Comparison of ENCODE assay signal across 1 cellular context in genomic region chr12:115437061-115437567, GRCh38.
A peak's percentile ranks its signal among the peaks of the same experiment; 100 is the strongest.
TF ChIP-seq lines count a peak whose summit lies in the region.

No MANE protein-coding gene starts in this region.

TF ChIP-seq in HepG2, 621 proteins besides CTCF, POLR2A, EP300 and RAD21 (continued from another document and continues in another):
- TF ChIP-seq CEBPZ (IDR thresholded peaks at IDR 0.05; ENCODE audit: low read length) (no peak), PBX3 (CRISPR knock-in tag; IDR thresholded peaks at IDR 0.05; ENCODE audit: borderline replicate concordance) (no peak), STAT6 (CRISPR knock-in tag; IDR thresholded peaks at IDR 0.05; ENCODE audit: borderline replicate concordance) (no peak), CEBPG (CRISPR knock-in tag; IDR thresholded peaks at IDR 0.05) (peak; percentile 25; the same call in 1 of the 2 replicates), TCF7 (IDR thresholded peaks at IDR 0.05; ENCODE audit: low read depth) (peak; percentile 79), NCOA1 (CRISPR knock-in tag; IDR thresholded peaks at IDR 0.05) (no peak), RNF219 (CRISPR knock-in tag; IDR thresholded peaks at IDR 0.05) (no peak), GTF2F1 (IDR thresholded peaks at IDR 0.05; ENCODE audit: low read length) (no peak), ELF1 (CRISPR knock-in tag; IDR thresholded peaks at IDR 0.05) (peak; percentile 65), BCL3 (CRISPR knock-in tag; IDR thresholded peaks at IDR 0.05) (peak; percentile 36; the same call in 1 of the 2 replicates), PRPF4 (IDR thresholded peaks at IDR 0.05; ENCODE audit: low read depth, low read length, poor library complexity, severe bottlenecking) (no peak), KAT2B (IDR thresholded peaks at IDR 0.05; ENCODE audit: borderline replicate concordance, low read depth, low read length) (no peak), PAF1 (CRISPR knock-in tag; IDR thresholded peaks at IDR 0.05) (no peak), ZNF709 (CRISPR knock-in tag; IDR thresholded peaks at IDR 0.05) (no peak), HNRNPUL1 (IDR thresholded peaks at IDR 0.05; ENCODE audit: low read depth, low read length) (no peak), HOXA9 (CRISPR knock-in tag; IDR thresholded peaks at IDR 0.05; ENCODE audit: borderline replicate concordance) (no peak), KLF9 (CRISPR knock-in tag; IDR thresholded peaks at IDR 0.05; ENCODE audit: low read depth) (no peak), TCF12 (IDR thresholded peaks at IDR 0.05) (no peak), TCF12 (CRISPR knock-in tag; IDR thresholded peaks at IDR 0.05) (no peak), PREB (CRISPR knock-in tag; IDR thresholded peaks at IDR 0.05) (no peak), ZNF879 (CRISPR knock-in tag; IDR thresholded peaks at IDR 0.05) (no peak), ZNF501 (CRISPR knock-in tag; IDR thresholded peaks at IDR 0.05) (peak; percentile 43; the same call in 1 of the 2 replicates), ZNF407 (CRISPR knock-in tag; IDR thresholded peaks at IDR 0.05; ENCODE audit: not compliant biosample characterization) (no peak), ZBTB37 (CRISPR knock-in tag; IDR thresholded peaks at IDR 0.05) (no peak), HDAC2 (CRISPR knock-in tag; IDR thresholded peaks at IDR 0.05) (peak; percentile 52; the same call in 1 of the 2 replicates), ATF6 (CRISPR knock-in tag; conservative IDR thresholded peaks at IDR 0.05) (no peak), NFE2L2 (IDR thresholded peaks at IDR 0.05; ENCODE audit: low read length) (no peak), SCMH1 (CRISPR knock-in tag; IDR thresholded peaks at IDR 0.05; ENCODE audit: borderline replicate concordance) (no peak), ZNF883 (CRISPR knock-in tag; IDR thresholded peaks at IDR 0.05; ENCODE audit: not compliant biosample characterization) (peak; percentile 35), RARA (CRISPR knock-in tag; IDR thresholded peaks at IDR 0.05) (peak; percentile 94), ZNF558 (CRISPR knock-in tag; IDR thresholded peaks at IDR 0.05; ENCODE audit: borderline replicate concordance) (no peak), ZFP36L2 (CRISPR knock-in tag; IDR thresholded peaks at IDR 0.05) (no peak), RBAK (CRISPR knock-in tag; IDR thresholded peaks at IDR 0.05) (no peak), EED (CRISPR knock-in tag; IDR thresholded peaks at IDR 0.05) (no peak), ZNF552 (CRISPR knock-in tag; IDR thresholded peaks at IDR 0.05; ENCODE audit: borderline replicate concordance) (no peak), ZNF207 (IDR thresholded peaks at IDR 0.05; ENCODE audit: borderline replicate concordance) (no peak)
